ENCODE assay signal across 1 cellular context in genomic region chr19:47778089-47778953, GRCh38.
TF ChIP-seq lines count a peak whose summit lies in the region.

Gene SELENOW (plus strand): TSS chr19:47778703. CDS start chr19:47778786, 83 bp downstream.

TF ChIP-seq in HepG2, 621 proteins besides CTCF, POLR2A, EP300 and RAD21 (continued from another document and continues in another):
- peak; percentile 50; the same call in 1 of the 2 replicates for TF ChIP-seq ZC3H13 (CRISPR knock-in tag; IDR thresholded peaks at IDR 0.05)
- TF ChIP-seq DNMT1 (CRISPR knock-in tag; IDR thresholded peaks at IDR 0.05), result no peak
- no peak for TF ChIP-seq KLF9 (CRISPR knock-in tag; IDR thresholded peaks at IDR 0.05; ENCODE audit: low read depth)
- TF ChIP-seq ZNF646 (CRISPR knock-in tag; IDR thresholded peaks at IDR 0.05), result no peak
- TF ChIP-seq ZGPAT (CRISPR knock-in tag; IDR thresholded peaks at IDR 0.05), result peak; percentile 90; the same call in 1 of the 2 replicates
- no peak for TF ChIP-seq ATF6 (CRISPR knock-in tag; conservative IDR thresholded peaks at IDR 0.05)
- no peak; the same call in 1 of the 2 replicates for TF ChIP-seq PAX8 (CRISPR knock-in tag; IDR thresholded peaks at IDR 0.05; ENCODE audit: borderline replicate concordance)
- 0 out of 2 replicates have a peak, but pooled peaks have one; percentile 37 for TF ChIP-seq ZSCAN20 (CRISPR knock-in tag; IDR thresholded peaks at IDR 0.05; ENCODE audit: borderline replicate concordance)
- peak; percentile 14; the same call in 1 of the 2 replicates for TF ChIP-seq ZBTB43 (CRISPR knock-in tag; conservative IDR thresholded peaks at IDR 0.05)
- 0 out of 4 replicates have a peak, but pooled peaks of 1 of the 2 experiments have one; percentile 15 for TF ChIP-seq ATF4 (CRISPR knock-in tag; IDR thresholded peaks at IDR 0.05)
- TF ChIP-seq CENPT (CRISPR knock-in tag; IDR thresholded peaks at IDR 0.05; ENCODE audit: low read depth), result no peak
- TF ChIP-seq ZNF3 (CRISPR knock-in tag; IDR thresholded peaks at IDR 0.05), result no peak
- no peak for TF ChIP-seq ZNF879 (CRISPR knock-in tag; IDR thresholded peaks at IDR 0.05)
- no peak; the same call in 1 of the 2 replicates for TF ChIP-seq ZNF510 (CRISPR knock-in tag; IDR thresholded peaks at IDR 0.05; ENCODE audit: low read depth)
- TF ChIP-seq KDM1A (CRISPR knock-in tag; IDR thresholded peaks at IDR 0.05), result 0 out of 2 replicates have a peak, but pooled peaks have one; percentile 23
- TF ChIP-seq THAP8 (CRISPR knock-in tag; IDR thresholded peaks at IDR 0.05; ENCODE audit: borderline replicate concordance), result no peak
- no peak for TF ChIP-seq CBX1 (IDR thresholded peaks at IDR 0.05; ENCODE audit: low read depth)
- no peak for TF ChIP-seq KAT2B (IDR thresholded peaks at IDR 0.05; ENCODE audit: borderline replicate concordance, low read depth, low read length)
- TF ChIP-seq HBP1 (CRISPR knock-in tag; IDR thresholded peaks at IDR 0.05; ENCODE audit: low read depth), result no peak
- no peak for TF ChIP-seq ZKSCAN1 (IDR thresholded peaks at IDR 0.05; ENCODE audit: low read length)
- peak; percentile 85; the same call in 1 of the 2 replicates for TF ChIP-seq ZNF547 (CRISPR knock-in tag; IDR thresholded peaks at IDR 0.05)
- peak; percentile 50 for TF ChIP-seq ERF (CRISPR knock-in tag; IDR thresholded peaks at IDR 0.05)
- no peak for TF ChIP-seq NR2F2 (IDR thresholded peaks at IDR 0.05; ENCODE audit: borderline replicate concordance, low read depth)
- no peak for TF ChIP-seq MTERF4 (CRISPR knock-in tag; IDR thresholded peaks at IDR 0.05)
- no peak for TF ChIP-seq ATM (IDR thresholded peaks at IDR 0.05; ENCODE audit: borderline replicate concordance)
- TF ChIP-seq IRF9 (CRISPR knock-in tag; IDR thresholded peaks at IDR 0.05; ENCODE audit: borderline replicate concordance), result no peak
- TF ChIP-seq GZF1 (CRISPR knock-in tag; IDR thresholded peaks at IDR 0.05), result peak; percentile 50
- TF ChIP-seq GTF2F1 (IDR thresholded peaks at IDR 0.05; ENCODE audit: low read length), result no peak
